9 cellular contexts compared by ENCODE assay signal in the genomic region with DNA sequence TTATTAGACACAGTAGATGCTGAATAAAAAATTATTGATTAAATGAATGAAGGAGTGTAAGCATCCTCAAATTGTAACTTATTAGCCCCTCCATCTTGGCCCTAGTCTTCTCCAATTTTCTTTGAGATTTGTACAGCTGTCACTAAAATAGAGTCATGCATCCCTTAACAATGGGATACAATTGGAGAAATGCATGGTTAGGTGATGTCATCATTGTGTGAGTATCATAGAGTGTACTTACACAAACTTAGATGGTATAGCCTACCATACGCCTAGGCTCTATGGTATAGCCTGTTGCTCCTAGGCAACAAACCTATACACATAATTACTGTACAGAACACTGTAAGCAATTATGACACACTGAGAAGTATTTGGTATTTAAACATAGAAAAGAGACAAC. TPM values are rescaled to one million over a fixed set of nuclear protein-coding genes. Genes with fewer than 3 reads are reported as not detected.
"Had no signal": no experiment of that assay in that cellular context is flagged by ENCODE, and none has a peak within 500 bp of the region (broad histone marks: within the 10 kb centered on the region; RNA-seq: fewer than 3 reads in every experiment).

No MANE protein-coding gene starts in this region.

- FAIRE-seq: HTR-8/SVneo, K562 had no signal

- DNase-seq: GM23248, GOT3, H7, KG1 had no signal

- H3K4me1 ChIP-seq: HAP-1 had no signal

- H3K36me3 ChIP-seq: HAP-1 had no signal

- H3K9me3 ChIP-seq: HAP-1 had no signal

- H3K9ac ChIP-seq: GM23248 had no signal

- H3K4me3 ChIP-seq: GM23248, HAP-1, K562 had no signal

- H3K27ac ChIP-seq: GM23248 had no signal

RNA-seq across cellular contexts. Expression of a gene that starts 38.3 kb away (rescaled TPM):
- total RNA-seq: GM23248, HT-29, IMR-90, K562 had no signal
- polyA plus RNA-seq: IMR-90 had no signal
